ENCODE assay signal across 4 cellular contexts in genomic region chr7:124295289-124295688, GRCh38.
TF ChIP-seq lines count a peak whose summit lies in the region.

No MANE protein-coding gene starts in this region.

TF ChIP-seq in HepG2, 621 proteins besides CTCF, POLR2A, EP300 and RAD21:
- TF ChIP-seq MAFF (IDR thresholded peaks at IDR 0.05; ENCODE audit: low read depth, low read length), result peak; percentile 47
- TF ChIP-seq, protein P1, sequence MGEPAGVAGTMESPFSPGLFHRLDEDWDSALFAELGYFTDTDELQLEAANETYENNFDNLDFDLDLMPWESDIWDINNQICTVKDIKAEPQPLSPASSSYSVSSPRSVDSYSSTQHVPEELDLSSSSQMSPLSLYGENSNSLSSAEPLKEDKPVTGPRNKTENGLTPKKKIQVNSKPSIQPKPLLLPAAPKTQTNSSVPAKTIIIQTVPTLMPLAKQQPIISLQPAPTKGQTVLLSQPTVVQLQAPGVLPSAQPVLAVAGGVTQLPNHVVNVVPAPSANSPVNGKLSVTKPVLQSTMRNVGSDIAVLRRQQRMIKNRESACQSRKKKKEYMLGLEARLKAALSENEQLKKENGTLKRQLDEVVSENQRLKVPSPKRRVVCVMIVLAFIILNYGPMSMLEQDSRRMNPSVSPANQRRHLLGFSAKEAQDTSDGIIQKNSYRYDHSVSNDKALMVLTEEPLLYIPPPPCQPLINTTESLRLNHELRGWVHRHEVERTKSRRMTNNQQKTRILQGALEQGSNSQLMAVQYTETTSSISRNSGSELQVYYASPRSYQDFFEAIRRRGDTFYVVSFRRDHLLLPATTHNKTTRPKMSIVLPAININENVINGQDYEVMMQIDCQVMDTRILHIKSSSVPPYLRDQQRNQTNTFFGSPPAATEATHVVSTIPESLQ (CRISPR knock-in tag; conservative IDR thresholded peaks at IDR 0.05), result no peak
- TF ChIP-seq MAFK (conservative IDR thresholded peaks at IDR 0.05 in 1 of 2, IDR thresholded peaks at IDR 0.05 in 1 of 2; ENCODE audit: low read length in 2 of 2), result peak; percentile 47 to 77; a peak in 3 of 4 replicates

TF ChIP-seq in A549, 52 proteins besides CTCF, POLR2A, EP300 and RAD21:
- TF ChIP-seq MAFK (IDR thresholded peaks at IDR 0.05; ENCODE audit: partially characterized antibody) (peak; percentile 43), ZFP36 (IDR thresholded peaks at IDR 0.05; ENCODE audit: borderline replicate concordance, partially characterized antibody) (no peak)

TF ChIP-seq in IMR-90, 13 proteins besides CTCF, POLR2A, EP300 and RAD21:
- TF ChIP-seq MAFK (IDR thresholded peaks at IDR 0.05; ENCODE audit: low read depth, low read length) (peak; percentile 50), BHLHE40 (IDR thresholded peaks at IDR 0.05; ENCODE audit: low read depth, low read length) (no peak), MAZ (IDR thresholded peaks at IDR 0.05; ENCODE audit: borderline replicate concordance, low read depth, low read length) (no peak)

TF ChIP-seq in K562, 482 proteins besides CTCF, POLR2A, EP300 and RAD21:
- TF ChIP-seq MAFF (IDR thresholded peaks at IDR 0.05; ENCODE audit: low read length) (peak; percentile 55; the same call in 1 of the 2 replicates), MAFK (IDR thresholded peaks at IDR 0.05; ENCODE audit: low read length) (peak; percentile 53; the same call in 1 of the 2 replicates), HNRNPK (IDR thresholded peaks at IDR 0.05; ENCODE audit: low read depth, low read length, poor library complexity, severe bottlenecking) (no peak), ZNF316 (IDR thresholded peaks at IDR 0.05) (peak; percentile 67; the same call in 1 of the 2 replicates), C11orf30 (IDR thresholded peaks at IDR 0.05; ENCODE audit: low read depth) (peak; percentile 55; the same call in 1 of the 2 replicates), EZH2 (IDR thresholded peaks at IDR 0.05; ENCODE audit: borderline replicate concordance, low read depth, low read length) (no peak), MAFG (tag; conservative IDR thresholded peaks at IDR 0.05) (peak; percentile 58)
